ENCODE assay signal across 21 cellular contexts in genomic region chr10:44702531-44702930, GRCh38.
"Had no signal": no experiment of that assay in that cellular context is flagged by ENCODE, and none has a peak within 500 bp of the region (broad histone marks: within the 10 kb centered on the region; RNA-seq: fewer than 3 reads in every experiment).

No MANE protein-coding gene starts in this region.

- H3K27ac Mint-ChIP-seq: naive B cell; stimulated activated effector memory CD8-positive, alpha-beta T cell treated with anti-CD3 and anti-CD28 coated beads, Interleukin-12 subunit alpha, Interleukin-12 subunit beta, amount 100 ng/mL, for 72 hours; type B pancreatic cell had no signal

- DNase-seq: cortex of kidney; dorsolateral prefrontal cortex; effector CD8-positive, alpha-beta T cell; heart right ventricle; hypothalamus; mesendoderm; naive B cell; occipital lobe; psoas muscle; retina; stimulated activated CD4-positive, alpha-beta T cell treated with anti-CD3 and anti-CD28 coated beads, Interleukin-12 subunit alpha, Interleukin-12 subunit beta, amount 100 ng/mL, for 4 hours; stimulated activated CD4-positive, alpha-beta T cell treated with anti-CD3 and anti-CD28 coated beads, Interleukin-2, amount 100 ng/mL, for 48 hours; stimulated activated naive CD8-positive, alpha-beta T cell treated with anti-CD3 and anti-CD28 coated beads, Interleukin-15, Interleukin-2, amounts not matched to agents 100 U/mL and 50 U/mL, for 24 hours; thyroid gland had no signal

- H3K27ac ChIP-seq: dorsolateral prefrontal cortex, heart right ventricle, psoas muscle, suprapubic skin, thyroid gland had no signal

- H3K36me3 Mint-ChIP-seq: stimulated activated effector memory CD8-positive, alpha-beta T cell treated with anti-CD3 and anti-CD28 coated beads, Interleukin-12 subunit alpha, Interleukin-12 subunit beta, amount 100 ng/mL, for 72 hours had no signal

- H3K27me3 Mint-ChIP-seq: type B pancreatic cell had no signal

- H3K4me1 ChIP-seq: heart right ventricle, psoas muscle, suprapubic skin, thyroid gland had no signal

- H3K9me3 ChIP-seq: thyroid gland had no signal

- H3K4me3 Mint-ChIP-seq: naive B cell; nephron; stimulated activated effector memory CD8-positive, alpha-beta T cell treated with anti-CD3 and anti-CD28 coated beads, Interleukin-12 subunit alpha, Interleukin-12 subunit beta, amount 100 ng/mL, for 72 hours; type B pancreatic cell had no signal

- ATAC-seq: heart right ventricle; psoas muscle; sciatic nerve; stimulated activated effector memory CD8-positive, alpha-beta T cell treated with anti-CD3 and anti-CD28 coated beads, Interleukin-12 subunit alpha, Interleukin-12 subunit beta, amount 100 ng/mL, for 72 hours; stimulated activated naive CD8-positive, alpha-beta T cell treated with anti-CD3 and anti-CD28 coated beads, Interleukin-15, Interleukin-2, amounts not matched to agents 100 U/mL and 50 U/mL, for 24 hours had no signal

- H3K4me3 ChIP-seq: dorsolateral prefrontal cortex, heart right ventricle, psoas muscle, suprapubic skin, thyroid gland had no signal

- H3K36me3 ChIP-seq: heart right ventricle, suprapubic skin, thyroid gland had no signal

- H3K4me1 Mint-ChIP-seq: naive B cell; stimulated activated effector memory CD8-positive, alpha-beta T cell treated with anti-CD3 and anti-CD28 coated beads, Interleukin-12 subunit alpha, Interleukin-12 subunit beta, amount 100 ng/mL, for 72 hours had no signal

- H3K27me3 ChIP-seq: heart right ventricle, suprapubic skin, thyroid gland had no signal

- FAIRE-seq: islet of Langerhans, urothelium cell line had no signal
